Comparison of ENCODE assay signal across 2 cellular contexts in the genomic region with DNA sequence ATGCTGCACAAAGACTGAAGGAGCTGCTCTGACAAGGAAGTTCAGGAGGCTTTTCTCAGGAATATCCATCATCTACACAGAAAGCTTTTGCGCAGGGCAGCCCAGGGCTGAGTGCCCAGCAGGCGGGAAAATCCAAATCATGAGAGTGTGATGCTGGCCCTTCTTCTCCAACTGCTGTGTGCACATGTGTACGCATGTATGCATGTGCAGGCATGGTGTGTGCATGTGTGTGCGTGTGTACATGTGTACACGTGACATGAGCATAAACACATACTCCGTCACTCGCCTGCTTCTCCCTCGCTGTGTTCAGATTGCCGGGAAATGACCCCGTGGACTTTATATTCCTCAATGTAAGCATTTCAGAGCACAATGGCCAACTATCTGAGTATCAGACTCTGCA.
TF ChIP-seq lines count a peak whose summit lies in the region.

No MANE protein-coding gene starts in this region.

TF ChIP-seq in GM12878, 131 proteins besides CTCF, POLR2A, EP300 and RAD21:
- TF ChIP-seq TCF7 (IDR thresholded peaks at IDR 0.05; ENCODE audit: borderline replicate concordance): no peak
- TF ChIP-seq SRF (IDR thresholded peaks at IDR 0.05; ENCODE audit: low read depth in 2 of 2, low read length in 2 of 2): no peak
- no peak for TF ChIP-seq EED (IDR thresholded peaks at IDR 0.05; ENCODE audit: low read depth)
- no peak for TF ChIP-seq EGR1 (IDR thresholded peaks at IDR 0.05; ENCODE audit: borderline replicate concordance in 1 of 2, low read depth in 2 of 2, low read length in 2 of 2)
- 0 out of 2 replicates have a peak, but pooled peaks have one; percentile 40 for TF ChIP-seq POLR2AphosphoS5 (IDR thresholded peaks at IDR 0.05; ENCODE audit: low read length)

TF ChIP-seq in HepG2, 621 proteins besides CTCF, POLR2A, EP300 and RAD21:
- TF ChIP-seq ZNF768 (CRISPR knock-in tag; IDR thresholded peaks at IDR 0.05): no peak
- peak; percentile 75 for TF ChIP-seq MNT (IDR thresholded peaks at IDR 0.05)
